14 cellular contexts compared by ENCODE assay signal in the genomic region with DNA sequence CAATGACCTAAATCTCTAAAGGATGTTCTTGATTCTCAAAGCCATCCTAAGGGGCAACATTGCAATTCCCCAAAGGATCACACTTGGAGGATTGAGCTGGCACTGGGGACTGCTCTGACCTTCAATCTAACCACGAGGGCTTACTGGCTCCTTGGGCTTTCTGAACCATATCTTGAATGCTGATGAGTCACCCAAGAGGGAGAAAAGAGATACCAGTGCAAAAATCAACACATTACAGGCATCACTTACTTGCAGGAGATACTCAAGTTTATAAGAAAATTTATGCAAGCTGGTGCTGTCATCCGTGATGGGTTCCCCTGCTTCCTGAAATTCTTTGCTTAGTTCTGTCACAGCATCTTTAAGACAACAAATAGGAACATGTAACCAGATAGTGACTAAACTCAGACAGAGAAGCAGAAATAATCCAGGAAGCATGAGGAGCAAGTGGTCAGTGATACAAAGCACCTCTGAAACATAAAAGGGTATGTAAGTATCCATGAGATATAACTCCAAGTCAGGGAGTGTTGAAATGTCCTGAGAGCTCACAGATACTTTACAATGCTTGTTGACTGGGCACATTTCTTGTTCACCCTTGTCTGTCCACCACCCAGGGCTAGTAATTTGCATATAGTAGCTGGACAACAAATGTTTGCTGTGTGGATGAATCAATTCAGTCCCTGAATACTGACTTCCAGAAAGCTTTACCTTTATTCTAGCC. TPM values are rescaled to one million over a fixed set of nuclear protein-coding genes. Genes with fewer than 3 reads are reported as not detected.
A peak's percentile ranks its signal among the peaks of the same experiment; 100 is the strongest.
DNase-seq lines count a peak whose midpoint lies in the region; ATAC-seq and TF ChIP-seq lines count a peak whose summit lies in the region.
"Had no signal": no experiment of that assay in that cellular context is flagged by ENCODE, and none has a peak within 500 bp of the region (broad histone marks: within the 10 kb centered on the region; RNA-seq: fewer than 3 reads in every experiment).

No MANE protein-coding gene starts in this region.

- no peak for ATAC-seq in GM21619 (IDR thresholded peaks at IDR 0.05; ENCODE audit: unreplicated experiment)
- ATAC-seq: esophagus mucosa had no signal

- H3K4me1 Mint-ChIP-seq in T-helper 2 cell treated with Interferon-gamma antibody and Interleukin-4, amounts not matched to agents 5 μg/mL and 100 μg/mL, for 36 hours (ENCODE audit: low read depth) = peaks cover 54% of the 10 kb centered on the region

- 70 to 73% methylated on average over 2 of the region's 2 CpGs for WGBS in sigmoid colon, 2 donors

- H3K4me1 ChIP-seq in sigmoid colon = peaks cover 0 to 48% (median 35%) of the 10 kb centered on the region in 4 donors

- H3K36me3 Mint-ChIP-seq in T-helper 2 cell treated with Interferon-gamma antibody and Interleukin-4, amounts not matched to agents 5 μg/mL and 100 μg/mL, for 36 hours (ENCODE audit: low read depth) = peaks cover 76% of the 10 kb centered on the region

- peak overlapping the region in 3 of 4 donors; percentile 93 to 98 (median 97) for H3K27ac ChIP-seq in sigmoid colon

- H3K4me3 ChIP-seq in choroid plexus epithelial cell (ENCODE audit: low read depth, low read length) (no peak overlapping the region), sigmoid colon (no peak overlapping the region)
- H3K4me3 ChIP-seq: Peyer's patch had no signal

- H3K27me3 ChIP-seq in sigmoid colon = no peaks in the 10 kb centered on the region
- H3K27me3 ChIP-seq: Peyer's patch had no signal

- intact Hi-C loops in sigmoid colon (cut with DNase I) = no loop called here

- no peaks in the 10 kb centered on the region for H3K27me3 Mint-ChIP-seq in T-helper 2 cell treated with Interferon-gamma antibody and Interleukin-4, amounts not matched to agents 5 μg/mL and 100 μg/mL, for 36 hours (ENCODE audit: low read depth)
- H3K27me3 Mint-ChIP-seq: IgD-negative memory B cell had no signal

- no peaks in the 10 kb centered on the region for H3K9me3 Mint-ChIP-seq in T-helper 2 cell treated with Interferon-gamma antibody and Interleukin-4, amounts not matched to agents 5 μg/mL and 100 μg/mL, for 36 hours
- H3K9me3 Mint-ChIP-seq: IgD-negative memory B cell had no signal

- peak; percentile 41 for DNase-seq in T-helper 2 cell treated with Interferon-gamma antibody and Interleukin-4, amounts not matched to agents 5 μg/mL and 100 μg/mL, for 36 hours (ENCODE audit: low spot score)
- DNase-seq in T-helper 2 cell = no peak
- peak; percentile 47 for DNase-seq in NCI-H226
- peak; percentile 56 for DNase-seq in choroid plexus epithelial cell (ENCODE audit: low read depth)
- no peak for DNase-seq in sigmoid colon
- DNase-seq in COLO668 (lab: John Stamatoyannopoulos, UW; ENCODE audit: unreplicated experiment) = no peak
- no peak for DNase-seq in AML-193 (lab: John Stamatoyannopoulos, UW)
- DNase-seq: activated CD4-positive, CD25-positive, alpha-beta regulatory T cell treated with anti-CD3 and anti-CD28 coated beads, Interleukin-2, amount 50 U/mL, for 72 hours; aorta; GF-D8; Peyer's patch had no signal

- no peak for TF ChIP-seq POLR2A in sigmoid colon (IDR thresholded peaks at IDR 0.05)

- peak overlapping the region; percentile 48 for H3K4me3 Mint-ChIP-seq in T-helper 2 cell treated with Interferon-gamma antibody and Interleukin-4, amounts not matched to agents 5 μg/mL and 100 μg/mL, for 36 hours
- H3K4me3 Mint-ChIP-seq: IgD-negative memory B cell had no signal

- TF ChIP-seq EP300 in sigmoid colon (IDR thresholded peaks at IDR 0.05) = no peak

- TF ChIP-seq CTCF in choroid plexus epithelial cell (conservative IDR thresholded peaks at IDR 0.05; ENCODE audit: low read depth, low read length) (no peak), sigmoid colon (IDR thresholded peaks at IDR 0.05) (no peak)

- H3K36me3 ChIP-seq in sigmoid colon = peaks cover 16 to 80% (median 43%) of the 10 kb centered on the region in 4 donors

- no peaks in the 10 kb centered on the region for H3K9me3 ChIP-seq in sigmoid colon
- H3K9me3 ChIP-seq: Peyer's patch had no signal

- H3K27ac Mint-ChIP-seq in T-helper 2 cell treated with Interferon-gamma antibody and Interleukin-4, amounts not matched to agents 5 μg/mL and 100 μg/mL, for 36 hours = peak overlapping the region; percentile 58
- H3K27ac Mint-ChIP-seq: IgD-negative memory B cell had no signal

RNA-seq across cellular contexts. Expression of gene FYCO1, which starts 14.1 kb away (rescaled TPM):
- 100 to 1,000 TPM in 1 of 4 donors, 10 to 100 TPM in 3; 72.1 to 115 (median 79.2) TPM for total RNA-seq in sigmoid colon
- polyA plus RNA-seq in sigmoid colon = 10 to 100 TPM in 1 of 3 donors, 1 to 10 TPM in 2; 8.4 to 15.0 (median 9.9) TPM

RNA-seq across cellular contexts. Expression of gene CXCR6, which starts 38.2 kb away (rescaled TPM):
- under 1 TPM in 3 of 4 donors, not detected in 1; 0.36 to 0.95 (median 0.49) TPM for total RNA-seq in sigmoid colon
- 1 to 10 TPM in 1 of 3 donors, not detected in 2; 3.3 TPM for polyA plus RNA-seq in sigmoid colon

RNA-seq across cellular contexts. Expression of gene XCR1, which starts 45.8 kb away (rescaled TPM):
- under 1 TPM in 1 of 4 donors, not detected in 3; under 0.01 TPM for total RNA-seq in sigmoid colon
- 1 to 10 TPM in 1 of 3 donors, not detected in 2; 3.5 TPM for polyA plus RNA-seq in sigmoid colon
- total RNA-seq: Peyer's patch had no signal
- polyA plus RNA-seq: aorta, IgD-negative memory B cell had no signal

Comparison
In these comparisons a context has a peak if more than half of its experiments do, and no peak if none do; other contexts are left out.
1. DNase-seq: peak in T-helper 2 cell treated with Interferon-gamma antibody and Interleukin-4, amounts not matched to agents 5 μg/mL and 100 μg/mL, for 36 hours (single experiment), NCI-H226 (single experiment) and choroid plexus epithelial cell (single experiment); none in T-helper 2 cell (0 of 5), sigmoid colon (single experiment), COLO668 (single experiment) and AML-193 (0 of 2).